8 cellular contexts compared by ENCODE assay signal in the genomic region with DNA sequence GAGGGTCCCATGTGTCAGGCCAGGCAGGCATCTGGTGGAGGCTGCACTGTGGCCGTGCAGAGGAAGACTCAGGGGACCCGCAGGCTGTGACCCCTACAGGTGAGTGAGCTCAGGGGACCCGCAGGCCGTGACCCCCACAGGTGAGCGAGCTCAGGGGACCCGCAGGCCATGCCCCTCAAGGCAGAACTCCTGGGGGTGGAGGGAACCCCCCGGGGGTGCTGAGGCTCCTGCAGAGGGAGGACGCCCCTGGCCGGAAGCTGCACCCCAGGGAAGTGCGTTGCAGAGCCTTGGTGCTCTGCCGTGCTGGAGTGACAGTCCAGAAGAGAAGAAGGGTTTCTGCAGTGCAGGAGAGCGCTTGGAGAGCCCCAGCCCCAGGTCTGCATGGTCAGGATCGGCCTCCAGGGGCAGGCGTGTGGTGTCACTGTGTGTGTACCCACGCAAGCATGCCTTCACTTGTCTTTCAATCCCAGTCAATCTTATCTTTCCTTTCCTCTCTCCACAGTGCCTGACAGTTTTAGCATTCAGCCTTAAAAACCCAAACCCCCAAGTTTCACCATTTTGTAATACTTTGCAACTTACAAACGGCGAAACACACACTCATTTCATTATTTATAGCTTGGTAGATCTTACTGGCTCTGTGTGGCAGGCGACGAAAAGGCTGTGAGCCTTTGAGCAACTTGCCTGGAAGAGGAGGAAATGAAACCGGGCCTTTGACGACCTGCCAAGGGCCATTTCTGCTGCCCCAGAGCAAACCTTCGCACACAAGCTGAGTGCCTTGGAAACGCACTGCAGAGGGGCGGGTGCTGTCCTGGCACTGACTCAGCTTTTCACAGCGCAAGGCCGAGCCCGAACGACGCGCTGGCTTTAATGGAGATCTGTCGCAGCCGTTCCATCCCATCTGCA.
DNase-seq lines count a peak whose midpoint lies in the region; ATAC-seq lines count a peak whose summit lies in the region.

No MANE protein-coding gene starts in this region.

- peak; percentile 91 for DNase-seq in SIG-M5 (lab: John Stamatoyannopoulos, UW)
- peak; percentile 80 for DNase-seq in globus pallidus (ENCODE audit: low spot score)
- DNase-seq in sciatic nerve (ENCODE audit: low spot score) = peak; percentile 76
- DNase-seq in HK-2 (ENCODE audit: unreplicated experiment) = no peak
- DNase-seq in glomerular visceral epithelial cell (ENCODE audit: extremely low spot score) = no peak

- intact Hi-C loops in sciatic nerve (cut with DNase I) = no loop called here

- ATAC-seq in HG02938 (IDR thresholded peaks at IDR 0.05; ENCODE audit: unreplicated experiment) = peak; percentile 34
- peak; percentile 67 for ATAC-seq in sciatic nerve
- no peak for ATAC-seq in GM18861 (IDR thresholded peaks at IDR 0.05; ENCODE audit: unreplicated experiment)
- no peak for ATAC-seq in HG03432 (IDR thresholded peaks at IDR 0.05; ENCODE audit: unreplicated experiment)

Comparison
In these comparisons a context has a peak if more than half of its experiments do, and no peak if none do; other contexts are left out.
1. ATAC-seq: peak in HG02938 (single experiment) and sciatic nerve (single experiment); none in GM18861 (single experiment) and HG03432 (single experiment).
2. DNase-seq: peak in SIG-M5 (single experiment), globus pallidus (single experiment) and sciatic nerve (single experiment); none in HK-2 (single experiment) and glomerular visceral epithelial cell (single experiment).